ENCODE assay signal across 2 cellular contexts in the genomic region with DNA sequence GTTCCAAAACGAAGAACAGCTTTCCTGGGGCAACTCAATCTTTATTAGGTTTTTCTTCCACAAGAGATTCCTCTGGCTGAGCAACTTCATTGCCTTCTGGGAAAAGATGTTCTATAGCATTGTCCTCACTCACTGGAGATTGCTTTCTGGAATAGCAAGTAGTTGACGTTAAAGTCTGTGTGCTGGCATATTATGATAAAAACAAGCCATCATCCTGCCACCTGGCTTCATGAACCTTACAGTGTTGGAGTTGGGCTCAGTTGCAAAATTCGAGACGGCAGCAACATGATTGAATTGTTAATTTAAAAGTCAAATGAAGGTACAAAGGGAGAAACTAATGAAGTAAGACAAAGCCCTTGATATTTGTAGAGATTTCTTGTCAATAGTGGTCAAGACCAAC.
TF ChIP-seq lines count a peak whose summit lies in the region.

No MANE protein-coding gene starts in this region.

TF ChIP-seq in GM23338, 12 proteins besides CTCF, POLR2A, EP300 and RAD21:
- TF ChIP-seq ZNF331 (CRISPR knock-in tag; IDR thresholded peaks at IDR 0.05; ENCODE audit: low read depth) (no peak), STAT1 (IDR thresholded peaks at IDR 0.05; ENCODE audit: unreplicated experiment) (no peak), NANOG (IDR thresholded peaks at IDR 0.05; ENCODE audit: borderline replicate concordance) (no peak), EZH2phosphoT487 (IDR thresholded peaks at IDR 0.05; ENCODE audit: unreplicated experiment) (no peak), JUNB (IDR thresholded peaks at IDR 0.05; ENCODE audit: unreplicated experiment) (no peak)
TF ChIP-seq in GM23338: peak in this region for 0.

TF ChIP-seq in neural cell, 6 proteins besides CTCF, POLR2A, EP300 and RAD21:
- no peak for TF ChIP-seq TAF1 (IDR thresholded peaks at IDR 0.05; ENCODE audit: low read depth)
- TF ChIP-seq EZH2 (IDR thresholded peaks at IDR 0.05; ENCODE audit: borderline replicate concordance, insufficient read depth, low read length, poor library complexity, severe bottlenecking): no peak
- TF ChIP-seq SMC3 (conservative IDR thresholded peaks at IDR 0.05; ENCODE audit: poor library complexity): no peak
- peak; percentile 92 for TF ChIP-seq POLR2AphosphoS5 (IDR thresholded peaks at IDR 0.05)
TF ChIP-seq in neural cell: peak in this region for 1.
